ENCODE assay signal across 16 cellular contexts in the genomic region with DNA sequence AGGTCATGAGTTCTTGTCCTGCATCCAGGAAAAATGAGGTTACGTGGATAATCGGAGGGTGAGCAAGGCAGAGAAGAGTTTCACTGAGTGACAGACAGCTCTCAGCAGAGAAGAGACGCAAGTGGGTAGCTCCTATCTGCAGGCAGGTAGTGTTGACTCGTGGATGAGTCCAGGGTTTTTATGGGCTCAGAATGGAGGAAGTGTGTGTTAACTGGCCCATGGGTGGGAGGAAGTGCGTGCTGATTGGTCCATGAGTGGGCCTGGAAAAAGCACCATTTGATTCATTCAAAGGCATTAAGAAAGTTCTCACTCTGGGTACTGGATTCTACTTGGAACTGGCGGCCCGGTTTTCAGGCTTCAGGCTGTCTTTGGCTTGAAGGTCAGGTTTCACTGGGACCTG.
"Had no signal": no experiment of that assay in that cellular context is flagged by ENCODE, and none has a peak within 500 bp of the region (broad histone marks: within the 10 kb centered on the region; RNA-seq: fewer than 3 reads in every experiment).

No MANE protein-coding gene starts in this region.

- H3K9me3 Mint-ChIP-seq: activated CD4-positive, alpha-beta memory T cell treated with anti-CD3 and anti-CD28 coated beads for 36 hours; activated naive CD8-positive, alpha-beta T cell treated with anti-CD3 and anti-CD28 coated beads for 36 hours; natural killer cell treated with Interleukin-12 subunit alpha and Interleukin-12 subunit beta and Interleukin-15 and Interleukin-18, amount 100 ng/mL, for 72 hours had no signal

- H2AFZ ChIP-seq: hepatocyte had no signal

- H3K4me2 ChIP-seq: hepatocyte had no signal

- H3K27me3 ChIP-seq: hepatocyte, transverse colon, vagina had no signal

- H3K27me3 Mint-ChIP-seq: activated CD4-positive, alpha-beta memory T cell treated with anti-CD3 and anti-CD28 coated beads for 36 hours; natural killer cell treated with Interleukin-12 subunit alpha and Interleukin-12 subunit beta and Interleukin-15 and Interleukin-18, amount 100 ng/mL, for 72 hours; T-helper 17 cell had no signal

- H3K4me3 ChIP-seq: hepatocyte, transverse colon, vagina had no signal

- H3K27ac Mint-ChIP-seq: activated CD4-positive, alpha-beta memory T cell treated with anti-CD3 and anti-CD28 coated beads for 36 hours; activated naive CD8-positive, alpha-beta T cell treated with anti-CD3 and anti-CD28 coated beads for 36 hours; natural killer cell treated with Interleukin-12 subunit alpha and Interleukin-12 subunit beta and Interleukin-15 and Interleukin-18, amount 100 ng/mL, for 72 hours; T-helper 17 cell had no signal

- H3K27ac ChIP-seq: epithelial cell of prostate, hepatocyte, transverse colon, vagina had no signal

- H3K36me3 Mint-ChIP-seq: activated CD4-positive, alpha-beta memory T cell treated with anti-CD3 and anti-CD28 coated beads for 36 hours; activated naive CD8-positive, alpha-beta T cell treated with anti-CD3 and anti-CD28 coated beads for 36 hours; natural killer cell treated with Interleukin-12 subunit alpha and Interleukin-12 subunit beta and Interleukin-15 and Interleukin-18, amount 100 ng/mL, for 72 hours had no signal

- H3K4me1 Mint-ChIP-seq: activated naive CD8-positive, alpha-beta T cell treated with anti-CD3 and anti-CD28 coated beads for 36 hours had no signal

- H3K9me3 ChIP-seq: transverse colon, vagina had no signal

- DNase-seq: activated CD4-positive, alpha-beta memory T cell treated with anti-CD3 and anti-CD28 coated beads for 36 hours; activated CD4-positive, alpha-beta T cell treated with anti-CD3 and anti-CD28 coated beads for 4 hours; activated naive CD4-positive, alpha-beta T cell; activated naive CD8-positive, alpha-beta T cell treated with anti-CD3 and anti-CD28 coated beads for 36 hours; activated T-cell treated with anti-CD3 and anti-CD28 coated beads for 4 hours; amniotic stem cell; effector memory CD4-positive, alpha-beta T cell; foreskin fibroblast; stimulated activated CD4-positive, alpha-beta T cell treated with anti-CD3 and anti-CD28 coated beads, Interleukin-2, amount 100 ng/mL, for 24 hours; stimulated activated naive CD8-positive, alpha-beta T cell treated with anti-CD3 and anti-CD28 coated beads, Interleukin-15, Interleukin-2, amounts not matched to agents 100 U/mL and 50 U/mL, for 24 hours; T-helper 17 cell; transverse colon had no signal

- H3K4me3 Mint-ChIP-seq: activated CD4-positive, alpha-beta memory T cell treated with anti-CD3 and anti-CD28 coated beads for 36 hours; activated naive CD8-positive, alpha-beta T cell treated with anti-CD3 and anti-CD28 coated beads for 36 hours; natural killer cell treated with Interleukin-12 subunit alpha and Interleukin-12 subunit beta and Interleukin-15 and Interleukin-18, amount 100 ng/mL, for 72 hours; T-helper 17 cell had no signal

- H3K4me1 ChIP-seq: vagina had no signal

- ATAC-seq: stimulated activated naive CD8-positive, alpha-beta T cell treated with anti-CD3 and anti-CD28 coated beads, Interleukin-15, Interleukin-2, amounts not matched to agents 100 U/mL and 50 U/mL, for 24 hours; T-helper 17 cell had no signal

- H3K36me3 ChIP-seq: transverse colon, vagina had no signal

- H3K79me2 ChIP-seq: hepatocyte had no signal
